ENCODE assay signal across 11 cellular contexts in the genomic region with DNA sequence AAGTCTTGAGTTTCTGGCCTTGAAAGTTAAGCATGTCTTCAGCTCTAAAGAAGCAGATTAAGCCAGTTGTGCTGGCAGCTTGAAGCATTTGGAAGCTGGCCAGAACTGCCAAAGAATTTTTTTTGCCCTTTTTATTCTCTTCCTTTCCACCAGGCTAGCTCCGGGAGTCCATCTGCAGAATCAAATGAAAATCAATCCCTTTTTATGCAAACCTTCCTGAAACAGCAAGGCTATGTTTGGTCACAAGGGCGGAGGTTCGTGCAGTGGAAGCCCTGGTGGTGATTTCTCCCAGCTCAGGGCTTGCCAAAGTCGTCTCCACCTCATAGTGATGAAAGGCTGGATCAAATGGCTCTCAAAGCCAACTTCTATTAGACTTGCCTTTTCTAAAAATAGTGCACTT. TPM values are rescaled to one million over a fixed set of nuclear protein-coding genes. Genes with fewer than 3 reads are reported as not detected.
A peak's percentile ranks its signal among the peaks of the same experiment; 100 is the strongest.
DNase-seq lines count a peak whose midpoint lies in the region; ATAC-seq and TF ChIP-seq lines count a peak whose summit lies in the region.
"Had no signal": no experiment of that assay in that cellular context is flagged by ENCODE, and none has a peak within 500 bp of the region (broad histone marks: within the 10 kb centered on the region; RNA-seq: fewer than 3 reads in every experiment).

No MANE protein-coding gene starts in this region.

- intact Hi-C loops in gastrocnemius medialis (cut with DNase I; ENCODE audit: low total_unique reads) = loop anchor here (2.0 kb wide), 1 partner anchor 44 kb away; no protein-coding TSS in a partner anchor

- no peak for TF ChIP-seq CTCF in cardiac muscle cell (IDR thresholded peaks at IDR 0.05; ENCODE audit: low read depth, low read length)
- TF ChIP-seq CTCF in gastrocnemius medialis (IDR thresholded peaks at IDR 0.05 in 4 of 5, conservative IDR thresholded peaks at IDR 0.05 in 1 of 5) = peak in 2 of 5 experiments; percentile 26 to 47
- TF ChIP-seq CTCF in BE2C (IDR thresholded peaks at IDR 0.05; ENCODE audit: low read depth, low read length) = no peak

- no peaks in the 10 kb centered on the region for H3K9me3 ChIP-seq in cardiac muscle cell (ENCODE audit: low read depth)
- peaks cover 0 to 2% (median 0%) of the 10 kb centered on the region in 3 donors for H3K9me3 ChIP-seq in gastrocnemius medialis
- H3K9me3 ChIP-seq in BE2C = no peaks in the 10 kb centered on the region

- TF ChIP-seq POLR2A in gastrocnemius medialis (IDR thresholded peaks at IDR 0.05) = no peak

- no peaks in the 10 kb centered on the region for H3K36me3 ChIP-seq in cardiac muscle cell
- no peaks in the 10 kb centered on the region for H3K36me3 ChIP-seq in gastrocnemius medialis
- H3K36me3 ChIP-seq in BE2C = no peaks in the 10 kb centered on the region

- DNase-seq in LHCN-M2 (ENCODE audit: low read depth) (peak; percentile 5), NCI-H69 (lab: John Stamatoyannopoulos, UW) (peak; percentile 56), cardiac muscle cell (ENCODE audit: low read depth in 1 of 2, low spot score in 1 of 2) (peak; percentile 3 to 94), gastrocnemius medialis (peak; percentile 79 to 84), GDM1 (lab: John Stamatoyannopoulos, UW) (no peak), BE2C (no peak)
- DNase-seq: activated T-cell treated with anti-CD3 and anti-CD28 coated beads, Interleukin-2, amount 50 U/mL, for 1 hour; naive thymus-derived CD4-positive, alpha-beta T cell; stimulated activated naive CD4-positive, alpha-beta T cell had no signal

- H3K4me3 ChIP-seq in cardiac muscle cell (peak overlapping the region; percentile 0), gastrocnemius medialis (peak overlapping the region in 1 of 4 donors; percentile 14), BE2C (ENCODE audit: low read depth, low read length) (no peak overlapping the region)

- H3K27me3 ChIP-seq in cardiac muscle cell = no peaks in the 10 kb centered on the region
- no peaks in the 10 kb centered on the region for H3K27me3 ChIP-seq in gastrocnemius medialis
- H3K27me3 ChIP-seq in BE2C = no peaks in the 10 kb centered on the region

- in situ Hi-C loops in gastrocnemius medialis (cut with MboI; ENCODE audit: low sequenced_read_pairs in 4 of 4) = no loop called here

- ATAC-seq in gastrocnemius medialis (peak; percentile 98 to 99), HG03571 (IDR thresholded peaks at IDR 0.05; ENCODE audit: unreplicated experiment) (no peak)
- ATAC-seq: naive thymus-derived CD4-positive, alpha-beta T cell had no signal

- H3K4me1 ChIP-seq in cardiac muscle cell (ENCODE audit: low read depth) = peaks cover 42% of the 10 kb centered on the region
- H3K4me1 ChIP-seq in gastrocnemius medialis = peaks cover 8 to 21% of the 10 kb centered on the region in 2 donors
- H3K4me1 ChIP-seq in BE2C = no peaks in the 10 kb centered on the region

- H3K27ac ChIP-seq in cardiac muscle cell = peak overlapping the region; percentile 94
- peak overlapping the region; percentile 81 to 90 (median 84) for H3K27ac ChIP-seq in gastrocnemius medialis

RNA-seq across cellular contexts. Expression of a gene that starts 21.6 kb away (rescaled TPM):
- total RNA-seq in LHCN-M2 (2014; rRNA removed) = 0.19 and 0.29 TPM in 2 replicates
- 0.09 TPM for polyA plus RNA-seq in LHCN-M2 (2012)
- 0.06 and 0.07 TPM in 2 replicates for total RNA-seq in cardiac muscle cell
- polyA plus RNA-seq in cardiac muscle cell = not detected in 2 replicates
- 10 to 100 TPM; 30.6 to 68.3 (median 43.6) TPM for total RNA-seq in gastrocnemius medialis
- 1.5 TPM for polyA plus RNA-seq in BE2C (2012; ENCODE audit: insufficient read depth, insufficient read length, low read depth)
- total RNA-seq: astrocyte; naive thymus-derived CD4-positive, alpha-beta T cell had no signal
- polyA plus RNA-seq: naive thymus-derived CD4-positive, alpha-beta T cell had no signal

Comparison
In these comparisons a context has a peak if more than half of its experiments do, and no peak if none do; other contexts are left out.
1. DNase-seq: peak in LHCN-M2 (single experiment), NCI-H69 (single experiment), cardiac muscle cell (2 of 2) and gastrocnemius medialis (2 of 2); none in GDM1 (single experiment) and BE2C (single experiment).
2. RNA of a gene that starts 21.6 kb away (total RNA-seq): 30.6 to 68.3 TPM in gastrocnemius medialis; 0.19 to 0.29 TPM in LHCN-M2 and 0.06 to 0.07 TPM in cardiac muscle cell; every median in the first group is over 10 times any median in the second.